Comparison of ENCODE assay signal across 18 cellular contexts in the genomic region with DNA sequence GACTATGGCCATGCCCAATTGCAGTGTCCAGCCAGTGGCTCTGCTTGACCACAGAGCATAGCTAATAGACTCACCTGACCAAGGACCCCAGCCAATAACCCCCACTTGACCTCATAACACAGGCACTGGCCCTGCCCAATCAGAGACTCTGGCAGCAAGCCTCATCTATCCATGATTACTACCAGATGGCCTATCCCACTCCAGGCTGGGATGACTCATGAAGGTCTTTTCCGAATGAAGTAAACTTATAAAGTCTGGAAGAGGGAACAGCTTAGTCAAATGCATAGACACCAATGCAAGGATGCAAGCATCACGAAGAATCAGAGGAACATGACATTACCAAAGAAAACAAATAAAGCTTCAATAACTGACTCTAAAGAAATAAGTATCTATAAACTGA.
DNase-seq lines count a peak whose midpoint lies in the region; ATAC-seq, FAIRE-seq and TF ChIP-seq lines count a peak whose summit lies in the region.
"Had no signal": no experiment of that assay in that cellular context is flagged by ENCODE, and none has a peak within 500 bp of the region (broad histone marks: within the 10 kb centered on the region; RNA-seq: fewer than 3 reads in every experiment).

No MANE protein-coding gene starts in this region.

- H3K4me3 ChIP-seq in BE2C (ENCODE audit: low read depth, low read length): no peak overlapping the region
- H3K4me3 ChIP-seq: BLaER1, GM12878, GM23338, HAP-1 had no signal

- TF ChIP-seq CTCF in BE2C (IDR thresholded peaks at IDR 0.05; ENCODE audit: low read depth, low read length) (no peak), omental fat pad (IDR thresholded peaks at IDR 0.05) (no peak)

- no peak for ATAC-seq in omental fat pad (ENCODE audit: low FRiP score)
- ATAC-seq: CD8-positive, alpha-beta T cell; GM12878; GM23338 had no signal

- no peaks in the 10 kb centered on the region for H3K36me3 ChIP-seq in BE2C
- H3K36me3 ChIP-seq: BLaER1, HAP-1 had no signal

- H3K27me3 ChIP-seq in BE2C: no peaks in the 10 kb centered on the region
- H3K27me3 ChIP-seq: BLaER1 had no signal

- TF ChIP-seq POLR2A in H54 (IDR thresholded peaks at IDR 0.05; ENCODE audit: low read depth, low read length): no peak

- H3K9me3 ChIP-seq in BE2C: no peaks in the 10 kb centered on the region
- H3K9me3 ChIP-seq: HAP-1 had no signal

- DNase-seq in BE2C (peak; percentile 10), ELR (ENCODE audit: low read depth) (peak; percentile 23), NCI-H226 (peak; percentile 12), iris pigment epithelial cell (ENCODE audit: low read depth) (peak; percentile 16), H54 (ENCODE audit: insufficient read length, low spot score) (no peak), dedifferentiated amniotic fluid mesenchymal stem cell (ENCODE audit: extremely low spot score) (no peak), omental fat pad (ENCODE audit: low spot score) (no peak)
- DNase-seq: Caco-2; CD4-positive, CD25-positive, alpha-beta regulatory T cell; CD8-positive, alpha-beta T cell; DMS153; DND-41; GDM1 had no signal

- FAIRE-seq in H54 (lab: Jason Lieb, UNC): no peak
- FAIRE-seq: GM12878, GM19239 had no signal

- no peaks in the 10 kb centered on the region for H3K4me1 ChIP-seq in BE2C
- H3K4me1 ChIP-seq: BLaER1, Caco-2, HAP-1 had no signal

Comparison
In these comparisons a context has a peak if more than half of its experiments do, and no peak if none do; other contexts are left out.
1. DNase-seq: peak in BE2C (single experiment), ELR (single experiment), NCI-H226 (single experiment) and iris pigment epithelial cell (single experiment); none in H54 (single experiment), dedifferentiated amniotic fluid mesenchymal stem cell (single experiment) and omental fat pad (single experiment).